Comparison of ENCODE assay signal across 9 cellular contexts in the genomic region with DNA sequence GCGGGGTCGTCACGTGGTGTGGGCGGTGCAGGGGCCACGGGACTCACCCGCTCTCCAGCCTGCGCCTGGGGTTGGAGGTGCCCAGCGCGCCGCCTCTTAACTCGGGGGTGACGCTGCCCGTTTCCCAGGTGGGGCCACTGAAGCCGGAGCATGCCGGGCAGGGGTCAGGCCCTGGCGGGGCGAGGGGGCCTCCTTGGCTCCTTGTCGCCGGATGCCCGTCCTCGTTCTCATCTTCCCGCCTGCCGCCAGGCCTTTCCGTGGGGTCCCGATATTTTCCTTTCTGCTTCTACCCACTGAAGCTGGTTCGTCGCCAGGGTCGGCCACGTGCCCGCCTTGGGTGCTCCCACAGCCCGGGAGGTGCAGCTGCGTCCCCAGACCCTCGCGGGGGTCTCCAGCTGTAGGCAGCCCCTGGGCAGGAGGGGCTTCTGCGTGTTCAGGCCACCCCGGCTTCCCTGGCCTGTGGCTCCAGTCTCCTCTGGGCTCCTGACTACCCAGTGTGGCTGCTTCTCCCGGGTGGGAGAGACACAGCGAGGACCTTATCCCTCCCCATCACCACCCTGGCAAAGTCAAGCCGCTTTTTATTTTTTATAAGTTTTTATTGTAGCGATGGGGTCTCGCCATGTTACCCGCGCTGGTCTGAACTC. TPM values are rescaled to one million over a fixed set of nuclear protein-coding genes. Genes with fewer than 3 reads are reported as not detected.
DNase-seq lines count a peak whose midpoint lies in the region; FAIRE-seq lines count a peak whose summit lies in the region.
"Had no signal": no experiment of that assay in that cellular context is flagged by ENCODE, and none has a peak within 500 bp of the region (broad histone marks: within the 10 kb centered on the region; RNA-seq: fewer than 3 reads in every experiment).

No MANE protein-coding gene starts in this region.

- FAIRE-seq in HTR-8/SVneo (lab: Jason Lieb, UNC), result no peak
- FAIRE-seq: A204.1 had no signal

- H3K27ac ChIP-seq in layer of hippocampus (ENCODE audit: low read depth, low read length) (peak overlapping the region; percentile 100), temporal lobe (ENCODE audit: low read depth, low read length) (peak overlapping the region; percentile 98)

- no peaks in the 10 kb centered on the region for H3K9me3 ChIP-seq in adipocyte (ENCODE audit: control insufficient read depth, low read length)

- peaks cover 57% of the 10 kb centered on the region for H3K36me3 ChIP-seq in adipocyte (ENCODE audit: control insufficient read depth, insufficient read depth, low read length, severe bottlenecking)

- peak overlapping the region; percentile 97 for H3K27ac Mint-ChIP-seq in T-helper 1 cell treated with Interleukin-12 subunit alpha and Interleukin-12 subunit beta and Interleukin-4 antibody, amounts not matched to agents 30 μg/mL and 1 μg/mL, for 36 hours

- peaks cover 36% of the 10 kb centered on the region for H3K36me3 Mint-ChIP-seq in T-helper 1 cell treated with Interleukin-12 subunit alpha and Interleukin-12 subunit beta and Interleukin-4 antibody, amounts not matched to agents 30 μg/mL and 1 μg/mL, for 36 hours (ENCODE audit: low read depth)

- H3K27me3 ChIP-seq in adipocyte (replicated peaks; ENCODE audit: control insufficient read depth, insufficient read depth, low read length) (no peaks in the 10 kb centered on the region), layer of hippocampus (ENCODE audit: control insufficient read depth, insufficient read depth, low read length) (no peaks in the 10 kb centered on the region)

- peak overlapping the region; percentile 93 for H3K9ac ChIP-seq in adipocyte (ENCODE audit: low read length)

- peak overlapping the region; percentile 93 for H3K4me3 Mint-ChIP-seq in T-helper 1 cell treated with Interleukin-12 subunit alpha and Interleukin-12 subunit beta and Interleukin-4 antibody, amounts not matched to agents 30 μg/mL and 1 μg/mL, for 36 hours

- H3K9me3 Mint-ChIP-seq in T-helper 1 cell treated with Interleukin-12 subunit alpha and Interleukin-12 subunit beta and Interleukin-4 antibody, amounts not matched to agents 30 μg/mL and 1 μg/mL, for 36 hours, result no peaks in the 10 kb centered on the region

- no peaks in the 10 kb centered on the region for H3K27me3 Mint-ChIP-seq in T-helper 1 cell treated with Interleukin-12 subunit alpha and Interleukin-12 subunit beta and Interleukin-4 antibody, amounts not matched to agents 30 μg/mL and 1 μg/mL, for 36 hours (ENCODE audit: low read depth)

- H3K4me1 Mint-ChIP-seq in T-helper 1 cell treated with Interleukin-12 subunit alpha and Interleukin-12 subunit beta and Interleukin-4 antibody, amounts not matched to agents 30 μg/mL and 1 μg/mL, for 36 hours (ENCODE audit: low read depth), result peaks cover 35% of the 10 kb centered on the region

- DNase-seq in T-helper 1 cell (no peak), adipocyte (ENCODE audit: low read depth) (no peak), HTR-8/SVneo (ENCODE audit: insufficient read length, low spot score) (no peak), cerebellum (ENCODE audit: low spot score) (no peak)
- no peak for DNase-seq in activated CD4-positive, alpha-beta T cell treated with anti-CD3 and anti-CD28 coated beads for 48 hours

- peaks cover 48% of the 10 kb centered on the region for H3K4me1 ChIP-seq in adipocyte (ENCODE audit: control insufficient read depth, insufficient read depth, low read length)

- peak overlapping the region; percentile 88 for H3K4me3 ChIP-seq in adipocyte (ENCODE audit: low read length)

RNA-seq across cellular contexts. Expression of gene FAM174C, which starts 0.8 kb away (rescaled TPM):
- total RNA-seq in temporal lobe (8.9 TPM), cerebellum (7.0 TPM)

RNA-seq across cellular contexts. Expression of gene CIRBP, which starts 7.0 kb away (rescaled TPM):
- total RNA-seq in temporal lobe (289 TPM), cerebellum (328 TPM)

RNA-seq across cellular contexts. Expression of gene EFNA2, which starts 9.6 kb away (rescaled TPM):
- 4.9 TPM for total RNA-seq in temporal lobe
- total RNA-seq in cerebellum, result 5.8 TPM

RNA-seq across cellular contexts. Expression of gene MIDN, which starts 27.7 kb away (rescaled TPM):
- total RNA-seq in temporal lobe (22.6 TPM), cerebellum (13.6 TPM)

RNA-seq across cellular contexts. Expression of gene ATP5F1D, which starts 34.5 kb away (rescaled TPM):
- total RNA-seq in temporal lobe (27.5 TPM), cerebellum (10.9 TPM)
